8 cellular contexts compared by ENCODE assay signal in genomic region chr1:184222561-184223157, GRCh38.
A peak's percentile ranks its signal among the peaks of the same experiment; 100 is the strongest.
DNase-seq lines count a peak whose midpoint lies in the region; ATAC-seq, FAIRE-seq and TF ChIP-seq lines count a peak whose summit lies in the region.

No MANE protein-coding gene starts in this region.

- ATAC-seq in HG03354 (IDR thresholded peaks at IDR 0.05; ENCODE audit: poor library complexity, severe bottlenecking, unreplicated experiment): no peak
- ATAC-seq in GM21619 (IDR thresholded peaks at IDR 0.05; ENCODE audit: unreplicated experiment): no peak

- no peaks in the 10 kb centered on the region for H3K27me3 ChIP-seq in SJCRH30
- H3K27me3 ChIP-seq in ascending aorta: no peaks in the 10 kb centered on the region

- H3K4me1 ChIP-seq in SJCRH30: no peaks in the 10 kb centered on the region
- no peaks in the 10 kb centered on the region for H3K4me1 ChIP-seq in ascending aorta

- no peak overlapping the region for H3K27ac ChIP-seq in SJCRH30
- no peak overlapping the region for H3K27ac ChIP-seq in ascending aorta

- H3K9me3 ChIP-seq in SJCRH30 (replicated peaks) (no peaks in the 10 kb centered on the region), ascending aorta (no peaks in the 10 kb centered on the region)

- FAIRE-seq in HTR-8/SVneo (lab: Jason Lieb, UNC): peak; percentile 57

- peak; percentile 60 to 83 (median 79) for TF ChIP-seq CTCF in ascending aorta (IDR thresholded peaks at IDR 0.05)

- H3K36me3 ChIP-seq in SJCRH30: no peaks in the 10 kb centered on the region
- H3K36me3 ChIP-seq in ascending aorta: no peaks in the 10 kb centered on the region

- intact Hi-C loops in ascending aorta (cut with DNase I): loop anchor here (10.0 kb wide), 1 partner anchor 148 kb away; no protein-coding TSS in a partner anchor

- DNase-seq in DMS53 (lab: John Stamatoyannopoulos, UW) (peak; percentile 86), HTR-8/SVneo (ENCODE audit: insufficient read length, low spot score) (peak; percentile 71), SJCRH30 (peak; percentile 8 to 67), ascending aorta (ENCODE audit: low spot score in 2 of 2) (no peak), hepatic stellate cell (ENCODE audit: low spot score) (peak; percentile 42), skeletal muscle cell (ENCODE audit: low read depth) (no peak)

- H3K4me3 ChIP-seq in SJCRH30 (no peak overlapping the region), ascending aorta (peak overlapping the region in 1 of 2 donors; percentile 30), skeletal muscle cell (ENCODE audit: low read depth, low read length) (peak overlapping the region; percentile 16)

Comparison
In these comparisons a context has a peak if more than half of its experiments do, and no peak if none do; other contexts are left out.
1. DNase-seq: peak in DMS53 (single experiment), HTR-8/SVneo (single experiment), SJCRH30 (2 of 2) and hepatic stellate cell (single experiment); none in ascending aorta (0 of 2) and skeletal muscle cell (single experiment).